Comparison of ENCODE assay signal across 19 cellular contexts in the genomic region with DNA sequence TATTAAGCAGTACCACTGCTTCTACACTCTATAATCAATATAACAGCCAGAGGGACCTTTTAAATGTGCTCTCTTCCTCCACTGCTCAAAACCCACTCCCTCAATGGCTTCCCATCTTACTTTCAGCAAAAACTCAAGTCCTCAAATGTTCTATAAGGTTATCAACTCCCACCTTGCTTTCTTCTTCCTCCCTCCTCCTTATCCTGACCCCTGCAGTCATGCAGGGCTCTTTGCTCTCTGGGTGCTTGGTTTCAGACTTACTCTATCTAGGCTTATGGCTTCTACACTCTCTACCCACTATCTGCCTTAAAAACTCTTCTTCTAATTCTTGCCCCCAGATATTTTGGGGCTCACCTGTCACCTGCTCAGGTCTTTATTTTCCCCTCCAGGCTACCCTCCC.
"Had no signal": no experiment of that assay in that cellular context is flagged by ENCODE, and none has a peak within 500 bp of the region (broad histone marks: within the 10 kb centered on the region; RNA-seq: fewer than 3 reads in every experiment).

No MANE protein-coding gene starts in this region.

- H3K4me3 ChIP-seq: esophagus muscularis mucosa, lung, pancreas, tibial artery had no signal

- ATAC-seq: left colon, pancreas, WTC11 had no signal

- H3K27ac Mint-ChIP-seq: activated CD4-positive, alpha-beta T cell treated with anti-CD3 and anti-CD28 coated beads, Interleukin-2, amount 10 ng/mL, durations not matched to agents 24 days and 14 days; activated naive CD8-positive, alpha-beta T cell; endodermal cell; WTC11 had no signal

- H3K36me3 Mint-ChIP-seq: naive B cell, WTC11 had no signal

- H3K36me3 ChIP-seq: esophagus muscularis mucosa, pancreas, tibial artery had no signal

- H3K9me3 ChIP-seq: esophagus muscularis mucosa, pancreas, tibial artery had no signal

- DNase-seq: activated CD4-positive, alpha-beta T cell treated with anti-CD3 and anti-CD28 coated beads, Interleukin-2, amount 10 ng/mL, durations not matched to agents 24 days and 14 days; activated CD8-positive, alpha-beta memory T cell treated with anti-CD3 and anti-CD28 coated beads for 24 hours; activated T-cell treated with anti-CD3 and anti-CD28 coated beads for 4 hours; brain microvascular endothelial cell; endodermal cell; foreskin fibroblast; head of caudate nucleus; left colon; midbrain; naive B cell; pancreas; stimulated activated CD4-positive, alpha-beta T cell treated with anti-CD3 and anti-CD28 coated beads, Interleukin-15, amount 100 ng/mL, for 24 hours; stimulated activated CD4-positive, alpha-beta T cell treated with anti-CD3 and anti-CD28 coated beads, Interleukin-4, amount 100 ng/mL, for 4 hours; T1000; tibial artery had no signal

- H3K4me3 Mint-ChIP-seq: activated CD4-positive, alpha-beta T cell treated with anti-CD3 and anti-CD28 coated beads, Interleukin-2, amount 10 ng/mL, durations not matched to agents 24 days and 14 days; activated naive CD8-positive, alpha-beta T cell; endodermal cell; naive B cell; WTC11 had no signal

- H3K27ac ChIP-seq: brain microvascular endothelial cell, esophagus muscularis mucosa, pancreas, tibial artery had no signal

- H3K27me3 Mint-ChIP-seq: activated CD4-positive, alpha-beta T cell treated with anti-CD3 and anti-CD28 coated beads, Interleukin-2, amount 10 ng/mL, durations not matched to agents 24 days and 14 days; activated naive CD8-positive, alpha-beta T cell; naive B cell had no signal

- H3K9me3 Mint-ChIP-seq: activated CD4-positive, alpha-beta T cell treated with anti-CD3 and anti-CD28 coated beads, Interleukin-2, amount 10 ng/mL, durations not matched to agents 24 days and 14 days; endodermal cell; naive B cell; WTC11 had no signal

- H3K27me3 ChIP-seq: brain microvascular endothelial cell, esophagus muscularis mucosa, pancreas, tibial artery had no signal
